ENCODE assay signal across 1 cellular context in genomic region chr9:37839491-37840461, GRCh38.
TF ChIP-seq lines count a peak whose summit lies in the region.

No MANE protein-coding gene starts in this region.

TF ChIP-seq in K562, 482 proteins besides CTCF, POLR2A, EP300 and RAD21 (continued from another document and continues in another):
- TF ChIP-seq PREB (CRISPR knock-in tag; IDR thresholded peaks at IDR 0.05) (no peak), IRF9 (tag; IDR thresholded peaks at IDR 0.05) (peak; percentile 8; the same call in 1 of the 2 replicates), TFAM (CRISPR knock-in tag; conservative IDR thresholded peaks at IDR 0.05) (no peak), NEUROD1 (IDR thresholded peaks at IDR 0.05; ENCODE audit: borderline replicate concordance, low read depth, low read length, partially characterized antibody) (no peak), ZKSCAN8 (CRISPR knock-in tag; IDR thresholded peaks at IDR 0.05) (peak; percentile 65; the same call in 1 of the 2 replicates), SRF (CRISPR knock-in tag; IDR thresholded peaks at IDR 0.05) (peak in 1 of 2 experiments; percentile 82; a peak in 1 of 4 replicates), GTF2F1 (IDR thresholded peaks at IDR 0.05; ENCODE audit: low read depth, low read length) (no peak), SMARCA4 (IDR thresholded peaks at IDR 0.05) (peak; percentile 72; the same call in 1 of the 2 replicates), SAFB2 (IDR thresholded peaks at IDR 0.05; ENCODE audit: borderline replicate concordance, low read depth, low read length, severe bottlenecking) (no peak), MYBL2 (IDR thresholded peaks at IDR 0.05; ENCODE audit: low read depth) (0 out of 2 replicates have a peak, but pooled peaks have one; percentile 35), MYBL2 (CRISPR knock-in tag; IDR thresholded peaks at IDR 0.05; ENCODE audit: borderline replicate concordance) (no peak), SMAD4 (CRISPR knock-in tag; conservative IDR thresholded peaks at IDR 0.05) (no peak; the same call in 1 of the 2 replicates), ZBTB43 (CRISPR knock-in tag; IDR thresholded peaks at IDR 0.05) (no peak), CCAR2 (IDR thresholded peaks at IDR 0.05; ENCODE audit: low read depth, low read length) (no peak), HIVEP1 (CRISPR knock-in tag; IDR thresholded peaks at IDR 0.05) (no peak), ZNF76 (CRISPR knock-in tag; IDR thresholded peaks at IDR 0.05; ENCODE audit: borderline replicate concordance) (no peak), NFIC (IDR thresholded peaks at IDR 0.05) (peak; percentile 78), ZNF165 (CRISPR knock-in tag; IDR thresholded peaks at IDR 0.05; ENCODE audit: borderline replicate concordance) (no peak), ZNF717 (CRISPR knock-in tag; IDR thresholded peaks at IDR 0.05) (no peak), JUND (IDR thresholded peaks at IDR 0.05; ENCODE audit: borderline replicate concordance, low read depth, low read length) (peak; percentile 63), JUND (tag; IDR thresholded peaks at IDR 0.05; ENCODE audit: borderline replicate concordance, low read depth, low read length) (no peak; the same call in 2 of the 3 replicates), ZNF586 (CRISPR knock-in tag; conservative IDR thresholded peaks at IDR 0.05) (no peak), PRMT5 (CRISPR knock-in tag; IDR thresholded peaks at IDR 0.05) (no peak), TBP (optimal IDR thresholded peaks at IDR 0.05; ENCODE audit: low read depth, low read length) (peak; percentile 23), SAFB (IDR thresholded peaks at IDR 0.05; ENCODE audit: borderline replicate concordance, low read depth, low read length) (no peak), TBL1XR1 (IDR thresholded peaks at IDR 0.05; ENCODE audit: low read length in 2 of 2) (peak; percentile 51 to 65; a peak in 2 of 4 replicates), MTA1 (IDR thresholded peaks at IDR 0.05; ENCODE audit: borderline replicate concordance) (no peak), MECOM (CRISPR knock-in tag; IDR thresholded peaks at IDR 0.05) (peak; percentile 57; the same call in 1 of the 2 replicates), ARID3A (IDR thresholded peaks at IDR 0.05; ENCODE audit: borderline replicate concordance, low read depth, low read length) (peak; percentile 78), L3MBTL2 (IDR thresholded peaks at IDR 0.05) (peak; percentile 4; the same call in 1 of the 2 replicates), PRDM10 (IDR thresholded peaks at IDR 0.05; ENCODE audit: partially characterized antibody) (peak; percentile 15), ZNF57 (CRISPR knock-in tag; IDR thresholded peaks at IDR 0.05) (no peak), ZNF41 (CRISPR knock-in tag; conservative IDR thresholded peaks at IDR 0.05) (no peak), CBX3 (IDR thresholded peaks at IDR 0.05; ENCODE audit: borderline replicate concordance in 1 of 2, low read length in 2 of 2) (0 out of 3 replicates have a peak, but pooled peaks of 1 of the 2 experiments have one; percentile 6), CBFA2T3 (IDR thresholded peaks at IDR 0.05) (peak; percentile 81), TEAD4 (IDR thresholded peaks at IDR 0.05; ENCODE audit: low read length) (peak; percentile 65), TEAD4 (CRISPR knock-in tag; IDR thresholded peaks at IDR 0.05; ENCODE audit: borderline replicate concordance) (no peak), BHLHE40 (IDR thresholded peaks at IDR 0.05; ENCODE audit: low read length) (0 out of 2 replicates have a peak, but pooled peaks have one; percentile 47), BRCA1 (IDR thresholded peaks at IDR 0.05) (no peak), BRCA1 (CRISPR knock-in tag; IDR thresholded peaks at IDR 0.05) (no peak), ZFPM2 (CRISPR knock-in tag; IDR thresholded peaks at IDR 0.05) (no peak), XRCC3 (IDR thresholded peaks at IDR 0.05) (no peak), KDM2B (CRISPR knock-in tag; IDR thresholded peaks at IDR 0.05) (no peak), CBX2 (IDR thresholded peaks at IDR 0.05; ENCODE audit: insufficient read depth, low read length, poor library complexity, severe bottlenecking) (no peak), MYC (IDR thresholded peaks at IDR 0.05; ENCODE audit: low read depth, low read length) (no peak), MYC (CRISPR knock-in tag; IDR thresholded peaks at IDR 0.05; ENCODE audit: borderline replicate concordance, low read depth) (no peak), HNRNPLL (IDR thresholded peaks at IDR 0.05; ENCODE audit: low read depth, low read length, poor library complexity, severe bottlenecking) (no peak), SETDB1 (IDR thresholded peaks at IDR 0.05; ENCODE audit: low read length) (no peak), SOX6 (IDR thresholded peaks at IDR 0.05) (peak; percentile 73; the same call in 1 of the 2 replicates), OTX1 (CRISPR knock-in tag; IDR thresholded peaks at IDR 0.05) (no peak), MEIS2 (IDR thresholded peaks at IDR 0.05; ENCODE audit: partially characterized antibody) (peak; percentile 63), ZNF655 (CRISPR knock-in tag; IDR thresholded peaks at IDR 0.05) (no peak), ETV1 (tag; conservative IDR thresholded peaks at IDR 0.05; ENCODE audit: low read depth) (0 out of 2 replicates have a peak, but pooled peaks have one; percentile 38), LEF1 (IDR thresholded peaks at IDR 0.05) (peak; percentile 57), ATF7 (IDR thresholded peaks at IDR 0.05) (0 out of 2 replicates have a peak, but pooled peaks have one; percentile 21), SREBF1 (IDR thresholded peaks at IDR 0.05; ENCODE audit: borderline replicate concordance, low read depth, low read length) (no peak), MITF (IDR thresholded peaks at IDR 0.05) (no peak), IRF1 (CRISPR knock-in tag; IDR thresholded peaks at IDR 0.05; ENCODE audit: borderline replicate concordance) (no peak), STAT6 (CRISPR knock-in tag; IDR thresholded peaks at IDR 0.05) (0 out of 2 replicates have a peak, but pooled peaks have one; percentile 22)
